Comparison of ENCODE assay signal across 17 cellular contexts in the genomic region with DNA sequence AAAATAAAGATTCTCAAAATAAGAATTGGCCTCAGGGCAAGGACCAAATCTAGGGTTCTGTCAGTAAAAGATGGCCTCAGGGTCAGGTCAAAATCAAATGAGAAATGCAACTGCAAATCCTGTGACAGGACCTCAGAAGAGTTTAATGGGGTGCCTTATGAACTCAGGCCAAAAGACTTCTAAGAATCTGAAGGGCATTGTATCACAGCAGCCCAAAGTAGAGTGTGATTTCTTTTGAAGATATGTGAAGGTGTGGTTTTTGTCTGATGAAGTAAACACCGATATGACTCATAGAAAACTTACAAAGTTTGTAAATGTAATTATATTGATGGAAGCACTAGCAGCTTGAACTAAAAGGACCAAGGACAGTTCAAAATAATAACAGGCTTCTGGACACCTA.
A peak's percentile ranks its signal among the peaks of the same experiment; 100 is the strongest.
DNase-seq lines count a peak whose midpoint lies in the region; ATAC-seq, FAIRE-seq and TF ChIP-seq lines count a peak whose summit lies in the region.
"Had no signal": no experiment of that assay in that cellular context is flagged by ENCODE, and none has a peak within 500 bp of the region (broad histone marks: within the 10 kb centered on the region; RNA-seq: fewer than 3 reads in every experiment).

No MANE protein-coding gene starts in this region.

- POLR2A ChIA-PET in PC-3 (lab: Charles Lee; ENCODE audit: unreplicated experiment), result no interaction called here

- no peaks in the 10 kb centered on the region for H3K9me3 ChIP-seq in PC-3 (ENCODE audit: low read length)
- no peaks in the 10 kb centered on the region for H3K9me3 ChIP-seq in ovary
- no peaks in the 10 kb centered on the region for H3K9me3 ChIP-seq in small intestine (ENCODE audit: control insufficient read depth, low read depth)
- H3K9me3 ChIP-seq: Peyer's patch, SJCRH30 had no signal

- no peak overlapping the region for H3K4me3 ChIP-seq in PC-3 (ENCODE audit: low read length)
- H3K4me3 ChIP-seq in ovary, result no peak overlapping the region
- no peak overlapping the region for H3K4me3 ChIP-seq in small intestine (ENCODE audit: low read depth in 1 of 2, low read length in 2 of 2)
- H3K4me3 ChIP-seq: K562, Peyer's patch, SJCRH30 had no signal

- no peak overlapping the region for H3K9ac ChIP-seq in PC-3 (ENCODE audit: low read length)

- TF ChIP-seq EP300 in ovary (IDR thresholded peaks at IDR 0.05), result no peak

- FAIRE-seq in small intestine (lab: Jason Lieb, UNC), result no peak
- FAIRE-seq: H54, K562 had no signal

- TF ChIP-seq POLR2A in ovary (IDR thresholded peaks at IDR 0.05), result no peak

- no peak overlapping the region for H2AFZ ChIP-seq in PC-3 (ENCODE audit: low read length)

- CTCF ChIA-PET in PC-3 (lab: Charles Lee), result no interaction called here

- 71 to 85% (median 75%) methylated on average over 1 of the region's 1 CpG for whole genome bisulfite sequencing in ovary, 3 donors
- 79 to 86% (median 85%) methylated on average over 1 of the region's 1 CpG for WGBS in small intestine, 3 donors

- intact Hi-C loops in PC-3 (cut with micrococcal nuclease), result no loop called here
- intact Hi-C loops in ovary (cut with DNase I), result no loop called here

- H3K36me3 ChIP-seq in PC-3 (ENCODE audit: low read depth, low read length) (no peaks in the 10 kb centered on the region), ovary (no peaks in the 10 kb centered on the region), small intestine (ENCODE audit: control insufficient read depth in 2 of 2, insufficient read depth in 2 of 2, low read length in 2 of 2) (no peaks in the 10 kb centered on the region)
- H3K36me3 ChIP-seq: Peyer's patch, SJCRH30 had no signal

- no peaks in the 10 kb centered on the region for H3K27me3 ChIP-seq in PC-3 (ENCODE audit: low read length)
- H3K27me3 ChIP-seq in ovary, result no peaks in the 10 kb centered on the region
- H3K27me3 ChIP-seq in small intestine (ENCODE audit: control insufficient read depth in 2 of 2, insufficient read depth in 2 of 2, low read length in 2 of 2), result no peaks in the 10 kb centered on the region
- H3K27me3 ChIP-seq: Peyer's patch, SJCRH30 had no signal

- H3F3A ChIP-seq in PC-3 (ENCODE audit: low read length, unreplicated experiment), result no peaks in the 10 kb centered on the region

- no peaks in the 10 kb centered on the region for H3K9me2 ChIP-seq in PC-3 (replicated peaks; ENCODE audit: low read length)

- H4K20me1 ChIP-seq in PC-3 (ENCODE audit: low read length), result no peaks in the 10 kb centered on the region

- no peak for TF ChIP-seq CTCF in PC-3 (conservative IDR thresholded peaks at IDR 0.05; ENCODE audit: low read depth, low read length)
- no peak for TF ChIP-seq CTCF in ovary (IDR thresholded peaks at IDR 0.05)

- DNase-seq in HPDE6-E6E7 (ENCODE audit: extremely low spot score) (peak; percentile 14), PC-3 (peak; percentile 25), astrocyte of the hippocampus (ENCODE audit: low read depth, low spot score) (peak; percentile 41), renal cortical epithelial cell (ENCODE audit: low read depth) (peak; percentile 8), 8988T (no peak), ovary (no peak), occipital lobe (lab: John Stamatoyannopoulos, UW) (no peak), small intestine (no peak)
- DNase-seq: COR-L47, NCI-H1048, NCI-H146, NCI-H2081, NCI-H510A treated with DMSO at 0.1 percent for 48 hours, Peyer's patch, SJCRH30 had no signal

- H3K79me2 ChIP-seq in PC-3 (ENCODE audit: low read length), result no peaks in the 10 kb centered on the region

- H3K4me1 ChIP-seq in PC-3 (ENCODE audit: insufficient read depth, low read length) (no peaks in the 10 kb centered on the region), ovary (ENCODE audit: insufficient read depth) (no peaks in the 10 kb centered on the region), small intestine (ENCODE audit: control insufficient read depth in 2 of 2, insufficient read depth in 1 of 2, low read depth in 1 of 2, low read length in 1 of 2) (no peaks in the 10 kb centered on the region)
- H3K4me1 ChIP-seq: Peyer's patch, SJCRH30 had no signal

- H3K27ac ChIP-seq in PC-3 (ENCODE audit: low read length) (no peak overlapping the region), ovary (no peak overlapping the region), small intestine (ENCODE audit: low read depth in 1 of 2, low read length in 1 of 2) (no peak overlapping the region)
- H3K27ac ChIP-seq: Peyer's patch, SJCRH30 had no signal

- no peak for ATAC-seq in PC-3
- ATAC-seq: K562 had no signal

- no TSS peak for BruUV-seq in PC-3 (replicated peaks; lab: Mats Ljungman, UMichigan)

- no peak overlapping the region for H3K4me2 ChIP-seq in PC-3 (ENCODE audit: low read length)

Comparison
In these comparisons a context has a peak if more than half of its experiments do, and no peak if none do; other contexts are left out.
1. DNase-seq: peak in HPDE6-E6E7 (single experiment), PC-3 (single experiment), astrocyte of the hippocampus (single experiment) and renal cortical epithelial cell (single experiment); none in 8988T (single experiment), ovary (0 of 5), occipital lobe (single experiment) and small intestine (single experiment).